ENCODE assay signal across 8 cellular contexts in genomic region chr3:120595788-120596115, GRCh38. TPM values are rescaled to one million over a fixed set of nuclear protein-coding genes. Genes with fewer than 3 reads are reported as not detected.
DNase-seq lines count a peak whose midpoint lies in the region; ATAC-seq, FAIRE-seq and TF ChIP-seq lines count a peak whose summit lies in the region.

No MANE protein-coding gene starts in this region.

- H3K23ac ChIP-seq in IMR-90 (ENCODE audit: low read depth, low read length) = peak overlapping the region; percentile 93; the same call in 1 of the 2 replicates

- in situ Hi-C loops in IMR-90 (cut with MboI; ENCODE audit: low sequenced_read_pairs) = loop anchor here (10.0 kb wide), 1 partner anchor 199 kb away; no protein-coding TSS in a partner anchor

- H4K5ac ChIP-seq in IMR-90 (ENCODE audit: low read depth, low read length) = peak overlapping the region; percentile 71

- TF ChIP-seq RAD21 in IMR-90 (IDR thresholded peaks at IDR 0.05; ENCODE audit: low read length) = no peak

- peaks cover 3% of the 10 kb centered on the region; the same call in 1 of the 2 replicates for H3K9me1 ChIP-seq in IMR-90 (ENCODE audit: insufficient read depth, low read length)

- H3K14ac ChIP-seq in IMR-90 (replicated peaks; ENCODE audit: low read depth, low read length) = peak overlapping the region; percentile 97

- dilution Hi-C loops in IMR-90 (cut with HindIII; ENCODE audit: low sequenced_read_pairs, unreplicated experiment) = no loop called here

- H3K27me3 Mint-ChIP-seq in chondrocyte (ENCODE audit: low read depth) = peaks cover 3% of the 10 kb centered on the region

- H2AK9ac ChIP-seq in IMR-90 (replicated peaks; ENCODE audit: low read depth, low read length, poor library complexity) = no peak overlapping the region

- no peak overlapping the region for H3K27ac ChIP-seq in A673 (ENCODE audit: low read depth, low read length, poor library complexity, severe bottlenecking)
- H3K27ac ChIP-seq in IMR-90 (ENCODE audit: insufficient read depth, low read length) = peak overlapping the region; percentile 37

- peak overlapping the region; percentile 67 for H3K4me2 ChIP-seq in IMR-90 (ENCODE audit: low read depth, low read length)

- BruUV-seq in A673 (replicated peaks; lab: Mats Ljungman, UMichigan) (no TSS peak), IMR-90 (replicated peaks; lab: Mats Ljungman, UMichigan) (no TSS peak)

- DNase-seq in A673 (ENCODE audit: low spot score) (no peak), IMR-90 (no peak), chondrocyte (ENCODE audit: low spot score) (no peak), dermis blood vessel endothelial cell (no peak), GM12891 (ENCODE audit: insufficient read length, low spot score) (no peak), OCI-M2 (lab: John Stamatoyannopoulos, UW; ENCODE audit: unreplicated experiment) (no peak), NCI-H82 treated with DMSO at 0.1 percent for 48 hours (lab: John Stamatoyannopoulos, UW; ENCODE audit: unreplicated experiment) (no peak)

- peak overlapping the region; percentile 84 for H3K4me3 Mint-ChIP-seq in chondrocyte (ENCODE audit: unreplicated experiment)

- no peak for FAIRE-seq in GM12891 (lab: Jason Lieb, UNC)

- peak overlapping the region; percentile 79 for H3K4me3 ChIP-seq in A673 (ENCODE audit: low read depth, low read length, poor library complexity, severe bottlenecking)
- H3K4me3 ChIP-seq in IMR-90 (ENCODE audit: insufficient read depth, low read depth, low read length) = peak overlapping the region; percentile 70
- H3K4me3 ChIP-seq in mucosa of stomach (ENCODE audit: low read length) = peak overlapping the region; percentile 59

- no peaks in the 10 kb centered on the region for H4K20me1 ChIP-seq in IMR-90 (ENCODE audit: insufficient read depth, low read length)

- H3K9ac ChIP-seq in IMR-90 (ENCODE audit: low read depth, low read length) (peak overlapping the region; percentile 59), mucosa of stomach (ENCODE audit: low read length) (peak overlapping the region; percentile 93)

- H3K36me3 ChIP-seq in A673 (ENCODE audit: insufficient read depth, low read length, poor library complexity, severe bottlenecking) (peaks cover 33% of the 10 kb centered on the region), IMR-90 (ENCODE audit: control insufficient read depth, insufficient read depth, low read length) (peaks cover 7% of the 10 kb centered on the region), mucosa of stomach (ENCODE audit: control insufficient read depth, insufficient read depth, low read length) (no peaks in the 10 kb centered on the region)

- no peak overlapping the region; the same call in 1 of the 2 replicates for H2AK5ac ChIP-seq in IMR-90 (ENCODE audit: low read depth, low read length)

- peak overlapping the region; percentile 99 for H2AFZ ChIP-seq in IMR-90 (replicated peaks; ENCODE audit: low read length, poor library complexity)

- peak overlapping the region; percentile 78; the same call in 1 of the 2 replicates for H2BK20ac ChIP-seq in IMR-90 (ENCODE audit: low read depth, low read length)

- peak overlapping the region; percentile 97 for H3K4ac ChIP-seq in IMR-90 (ENCODE audit: low read depth, low read length)

- no peaks in the 10 kb centered on the region for H3K9me3 Mint-ChIP-seq in chondrocyte (ENCODE audit: low read depth)

- H3K79me1 ChIP-seq in IMR-90 (ENCODE audit: low read depth in 1 of 2, low read length in 2 of 2) = peaks cover 12 to 31% of the 10 kb centered on the region in 2 experiments

- H2BK5ac ChIP-seq in IMR-90 (ENCODE audit: low read depth, low read length, poor library complexity, severe bottlenecking) = peak overlapping the region; percentile 59

- H4K91ac ChIP-seq in IMR-90 (ENCODE audit: insufficient read depth, low read depth, low read length) = peak overlapping the region; percentile 82

- H3K27ac Mint-ChIP-seq in chondrocyte (ENCODE audit: unreplicated experiment) = peak overlapping the region; percentile 88

- H3K56ac ChIP-seq in IMR-90 (ENCODE audit: extremely low read depth, insufficient read depth, low read length) = peak overlapping the region; percentile 75; the same call in 1 of the 2 replicates

- H3K4me1 Mint-ChIP-seq in chondrocyte (ENCODE audit: low read depth) = peaks cover 5% of the 10 kb centered on the region

- H2BK15ac ChIP-seq in IMR-90 (ENCODE audit: low read depth, low read length) = peak overlapping the region; percentile 35; the same call in 1 of the 3 replicates

- H4K8ac ChIP-seq in IMR-90 (ENCODE audit: low read depth in 2 of 2, low read length in 2 of 2) = peak overlapping the region; percentile 84 to 97

- ATAC-seq in IMR-90 (ENCODE audit: low read depth) = no peak

- TF ChIP-seq POLR2A in IMR-90 (IDR thresholded peaks at IDR 0.05; ENCODE audit: low read depth, low read length) (no peak), GM12891 (IDR thresholded peaks at IDR 0.05; ENCODE audit: low read depth, low read length) (no peak)

- no peaks in the 10 kb centered on the region for H3K36me3 Mint-ChIP-seq in chondrocyte (ENCODE audit: low read depth)

- no CpG with 5 or more reads among the region's 4 CpGs for WGBS in IMR-90 (ENCODE audit: extremely low coverage in 2 of 2, insufficient read length in 1 of 2), 2 experiments

- H3K4me1 ChIP-seq in A673 (ENCODE audit: insufficient read depth, low read length, poor library complexity, severe bottlenecking) = peaks cover 9% of the 10 kb centered on the region
- no peaks in the 10 kb centered on the region for H3K4me1 ChIP-seq in IMR-90 (ENCODE audit: control insufficient read depth, insufficient read depth, low read length)
- peaks cover 18% of the 10 kb centered on the region for H3K4me1 ChIP-seq in mucosa of stomach (ENCODE audit: control insufficient read depth, insufficient read depth, low read length)

- H3K9me3 ChIP-seq in A673 (ENCODE audit: low read depth, low read length, poor library complexity, severe bottlenecking) = no peaks in the 10 kb centered on the region
- H3K9me3 ChIP-seq in IMR-90 (ENCODE audit: control insufficient read depth, insufficient read depth, low read length) = no peaks in the 10 kb centered on the region
- H3K9me3 ChIP-seq in mucosa of stomach (ENCODE audit: control insufficient read depth, low read length) = no peaks in the 10 kb centered on the region

- H3K18ac ChIP-seq in IMR-90 (ENCODE audit: low read depth, low read length) = peak overlapping the region; percentile 29

- no peak for TF ChIP-seq CTCF in A673 (conservative IDR thresholded peaks at IDR 0.05; ENCODE audit: low read depth, low read length)
- TF ChIP-seq CTCF in IMR-90 (conservative IDR thresholded peaks at IDR 0.05; ENCODE audit: low read depth, low read length) = no peak
- TF ChIP-seq CTCF in chondrocyte (IDR thresholded peaks at IDR 0.05) = no peak

- intact Hi-C loops in A673 (cut with micrococcal nuclease; ENCODE audit: unreplicated experiment) (loop anchor here (5.0 kb wide), 1 partner anchor 147 kb away; the partner anchor contains the start of genes GTF2E1 and RABL3), IMR-90 (cut with micrococcal nuclease) (loop anchor here (2.0 to 10.0 kb wide), 3 partner anchors 92 to 199 kb away; partner anchors contain the start of genes GTF2E1 and RABL3)

- POLR2A ChIA-PET in A673 (lab: Charles Lee; ENCODE audit: low non-redundant PET) (interaction anchor here (0.5 to 0.7 kb wide), 4 partner anchors 53 to 1910 kb away, joined by 3 to 8 read pairs (median 4); partner anchors contain the start of gene GSK3B), IMR-90 (lab: Charles Lee; ENCODE audit: unreplicated experiment) (interaction anchor here (0.6 kb wide), 1 partner anchor 55 kb away, joined by 4 read pairs; no protein-coding TSS in a partner anchor)

- H2BK120ac ChIP-seq in IMR-90 (ENCODE audit: low read depth, low read length) = peak overlapping the region; percentile 87

- H3K27me3 ChIP-seq in A673 (replicated peaks; ENCODE audit: insufficient read depth, low read depth, low read length, poor library complexity) (peaks cover 9% of the 10 kb centered on the region), IMR-90 (ENCODE audit: control insufficient read depth, insufficient read depth, low read length) (no peaks in the 10 kb centered on the region), mucosa of stomach (ENCODE audit: control insufficient read depth, insufficient read depth, low read length) (no peaks in the 10 kb centered on the region)

- CTCF ChIA-PET in A673 (lab: Charles Lee) = interaction anchor here (0.7 to 1.4 kb wide), 2 partner anchors 37 to 200 kb away, joined by 3 read pairs; no protein-coding TSS in a partner anchor
- CTCF ChIA-PET in IMR-90 (lab: Yijun Ruan, JAX) = interaction anchor here (0.9 kb wide), 1 partner anchor 178 kb away, joined by 3 read pairs; no protein-coding TSS in a partner anchor

TF ChIP-seq in IMR-90, 13 proteins besides CTCF, POLR2A, EP300 and RAD21 (continues in another document):
- no peak for TF ChIP-seq USF2 (IDR thresholded peaks at IDR 0.05; ENCODE audit: low read depth, low read length)

TF ChIP-seq in GM12891, 5 proteins besides CTCF, POLR2A, EP300 and RAD21:
- no peak for TF ChIP-seq POU2F2 (IDR thresholded peaks at IDR 0.05; ENCODE audit: low read depth, low read length)
- TF ChIP-seq POLR2AphosphoS5 (IDR thresholded peaks at IDR 0.05; ENCODE audit: low read depth, low read length) = no peak
- no peak for TF ChIP-seq SPI1 (IDR thresholded peaks at IDR 0.05; ENCODE audit: low read depth, low read length)
- no peak for TF ChIP-seq PAX5 (IDR thresholded peaks at IDR 0.05; ENCODE audit: insufficient read depth, low read length, severe bottlenecking)
- no peak for TF ChIP-seq TAF1 (IDR thresholded peaks at IDR 0.05; ENCODE audit: low read depth, low read length)

RNA-seq across cellular contexts. Expression of gene NDUFB4, which starts 0.4 kb away (rescaled TPM):
- total RNA-seq in A673 (2021) = 177 and 200 TPM in 2 replicates
- total RNA-seq in IMR-90 (2012; rRNA removed) = 53.9 and 62.8 TPM in 2 replicates
- 278 and 310 TPM in 2 replicates for polyA plus RNA-seq in IMR-90 (2012; rRNA removed)
- 48.8 and 115 TPM in 2 replicates for polyA plus RNA-seq in IMR-90 (2012; cell fraction: cytosol; rRNA removed)
- 31.2 and 86.3 TPM in 2 replicates for polyA plus RNA-seq in IMR-90 (2012; cell fraction: nucleus; rRNA removed; ENCODE audit: low replicate concordance)
- 81.8 to 109 TPM (median 87.6 TPM) in 3 replicates for total RNA-seq in chondrocyte
- total RNA-seq in dermis blood vessel endothelial cell = 21.3 and 52.5 TPM in 2 replicates
- polyA plus RNA-seq in GM12891 (2012; ENCODE audit: low read depth, missing spikeins) = 313 TPM
